In genomic region chr1:32612189-32612881, GRCh38 we compare ENCODE assay signal across 8 cellular contexts. TPM values are rescaled to one million over a fixed set of nuclear protein-coding genes. Genes with fewer than 3 reads are reported as not detected.
DNase-seq lines count a peak whose midpoint lies in the region; ATAC-seq lines count a peak whose summit lies in the region.

No MANE protein-coding gene starts in this region.

- ATAC-seq in left colon (peak; percentile 99), GM21528 (IDR thresholded peaks at IDR 0.05; ENCODE audit: low FRiP score, unreplicated experiment) (no peak)

- DNase-seq in DMS 273 (lab: John Stamatoyannopoulos, UW; ENCODE audit: unreplicated experiment), result peak; percentile 93
- peak; percentile 78 for DNase-seq in H4 (ENCODE audit: low spot score)
- peak; percentile 85 for DNase-seq in NCI-H1930 (lab: John Stamatoyannopoulos, UW)
- peak; percentile 75 for DNase-seq in activated CD4-positive, CD25-positive, alpha-beta regulatory T cell treated with anti-CD3 and anti-CD28 coated beads, Interleukin-2, amount 50 U/mL, for 72 hours
- peak; percentile 90 for DNase-seq in dermis blood vessel endothelial cell
- peak; percentile 91 for DNase-seq in left colon
- DNase-seq in stimulated activated CD4-positive, alpha-beta T cell treated with anti-CD3 and anti-CD28 coated beads, Interleukin-15, amount 100 ng/mL, for 24 hours, result peak; percentile 77

- intact Hi-C loops in left colon (cut with DNase I, micrococcal nuclease), result no loop called here

RNA-seq across cellular contexts. Expression of gene ZBTB8OS, which starts 38.0 kb away (rescaled TPM):
- total RNA-seq in H4 (2014; rRNA removed; shearing (Covaris generic)), result 101 and 102 TPM in 2 replicates
- total RNA-seq in dermis blood vessel endothelial cell (39.1 and 51.4 TPM in 2 replicates), left colon (10 to 100 TPM; 44.0 to 44.1 TPM)

RNA-seq across cellular contexts. Expression of gene RBBP4, which starts 38.7 kb away (rescaled TPM):
- 137 and 157 TPM in 2 replicates for total RNA-seq in H4 (2014; rRNA removed; shearing (Covaris generic))
- total RNA-seq in dermis blood vessel endothelial cell (193 and 244 TPM in 2 replicates), left colon (100 to 1,000 TPM; 128 to 129 TPM)
